ENCODE assay signal across 1 cellular context in the genomic region with DNA sequence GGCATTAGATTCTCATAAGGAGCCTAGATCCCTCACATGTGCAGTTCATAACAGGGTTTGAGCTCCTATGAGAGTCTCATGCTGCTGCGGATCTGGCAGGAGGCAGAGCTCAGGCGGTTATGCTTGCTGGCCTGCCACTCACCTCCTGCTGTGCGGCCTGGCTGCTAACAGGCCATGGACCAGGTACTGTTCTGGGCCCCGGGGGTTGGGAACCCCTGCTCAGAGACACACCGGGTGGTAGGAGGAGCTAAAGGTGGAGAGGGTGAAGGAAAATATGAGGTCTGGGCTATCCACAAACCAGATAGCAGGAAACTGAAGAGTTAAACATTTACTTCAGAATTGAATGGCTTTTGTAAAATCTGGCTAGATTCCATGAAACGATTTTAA.
TF ChIP-seq lines count a peak whose summit lies in the region.

No MANE protein-coding gene starts in this region.

TF ChIP-seq in H1, 55 proteins besides CTCF, POLR2A, EP300 and RAD21:
- TF ChIP-seq SUZ12 (IDR thresholded peaks at IDR 0.05; ENCODE audit: low read length) = no peak
